ENCODE assay signal across 23 cellular contexts in the genomic region with DNA sequence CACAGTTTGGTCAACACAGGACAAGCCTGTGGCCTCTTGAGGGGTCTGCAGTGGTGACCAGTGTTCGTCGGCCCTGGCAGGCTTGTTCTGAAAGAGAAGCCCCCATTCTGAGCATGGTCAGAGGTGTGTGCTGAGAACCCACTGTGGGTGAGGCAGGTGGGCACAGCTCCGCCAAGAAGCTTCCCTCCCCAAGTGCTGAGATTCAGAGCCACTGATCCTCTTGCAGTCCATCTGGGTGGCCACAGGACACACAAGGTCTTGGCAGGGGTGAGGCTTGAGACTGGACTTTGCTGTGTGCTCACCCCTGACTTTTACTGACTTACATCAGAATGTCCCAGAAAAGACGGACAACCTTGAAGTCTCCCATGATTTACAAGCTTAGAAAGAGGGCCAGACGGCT. TPM values are rescaled to one million over a fixed set of nuclear protein-coding genes. Genes with fewer than 3 reads are reported as not detected.
DNase-seq lines count a peak whose midpoint lies in the region; ATAC-seq, FAIRE-seq and TF ChIP-seq lines count a peak whose summit lies in the region.
"Had no signal": no experiment of that assay in that cellular context is flagged by ENCODE, and none has a peak within 500 bp of the region (broad histone marks: within the 10 kb centered on the region; RNA-seq: fewer than 3 reads in every experiment).

No MANE protein-coding gene starts in this region.

- H2AFZ ChIP-seq in HepG2 (ENCODE audit: low read length) = no peak overlapping the region
- H2AFZ ChIP-seq: hepatocyte, parathyroid adenoma had no signal

- TF ChIP-seq EP300 in HepG2 (IDR thresholded peaks at IDR 0.05; ENCODE audit: low read depth in 2 of 2, low read length in 2 of 2) (no peak), HepG2 (CRISPR knock-in tag; IDR thresholded peaks at IDR 0.05; ENCODE audit: borderline replicate concordance) (no peak)

- no peaks in the 10 kb centered on the region for H3K9me3 Mint-ChIP-seq in CD8-positive, alpha-beta T cell
- no peaks in the 10 kb centered on the region for H3K9me3 Mint-ChIP-seq in WTC11
- H3K9me3 Mint-ChIP-seq: activated T-cell treated with anti-CD3 and anti-CD28 coated beads, Interleukin-2, amount 50 U/mL, for 4 hours; brain; naive thymus-derived CD4-positive, alpha-beta T cell had no signal

- H3K27ac Mint-ChIP-seq in CD8-positive, alpha-beta T cell = peak overlapping the region; percentile 67
- peak overlapping the region; percentile 47; the same call in 1 of the 2 replicates for H3K27ac Mint-ChIP-seq in WTC11

- TF ChIP-seq CTCF in CD8-positive, alpha-beta T cell (IDR thresholded peaks at IDR 0.05) = no peak
- no peak for TF ChIP-seq CTCF in WTC11 (IDR thresholded peaks at IDR 0.05)
- TF ChIP-seq CTCF in HepG2 (CRISPR knock-in tag; IDR thresholded peaks at IDR 0.05) = no peak
- TF ChIP-seq CTCF in spleen (IDR thresholded peaks at IDR 0.05 in 8 of 11, conservative IDR thresholded peaks at IDR 0.05 in 3 of 11) = no peak

- no peak for TF ChIP-seq POLR2A in HepG2 (IDR thresholded peaks at IDR 0.05; ENCODE audit: insufficient read depth in 1 of 2, low read depth in 2 of 2, low read length in 2 of 2)
- TF ChIP-seq POLR2A in spleen (IDR thresholded peaks at IDR 0.05) = no peak

- no peak for TF ChIP-seq RAD21 in HepG2 (CRISPR knock-in tag; IDR thresholded peaks at IDR 0.05)

- in situ Hi-C loops in HepG2 (cut with HindIII; ENCODE audit: extremely low pct_ligation_motif_present, low pct_unique_long_range_greater_than_20kb) = no loop called here

- no peak for ATAC-seq in CD8-positive, alpha-beta T cell
- ATAC-seq in WTC11 (no peak), HepG2 (no peak), GM21529 (IDR thresholded peaks at IDR 0.05; ENCODE audit: unreplicated experiment) (no peak), HG02623 (IDR thresholded peaks at IDR 0.05; ENCODE audit: unreplicated experiment) (no peak)
- ATAC-seq: activated T-cell treated with anti-CD3 and anti-CD28 coated beads, Interleukin-2, amount 50 U/mL, for 4 hours; naive thymus-derived CD4-positive, alpha-beta T cell; stimulated activated naive CD8-positive, alpha-beta T cell treated with anti-CD3 and anti-CD28 coated beads, Interleukin-15, Interleukin-2, amounts not matched to agents 100 U/mL and 50 U/mL, for 24 hours had no signal

- FAIRE-seq in HepG2 (lab: Jason Lieb, UNC) = no peak
- FAIRE-seq: GM18507 had no signal

- CTCF ChIA-PET in CD8-positive, alpha-beta T cell (lab: Charles Lee) = no interaction called here
- CTCF ChIA-PET in WTC11 (lab: Charles Lee) = no interaction called here
- CTCF ChIA-PET in HepG2 (lab: Yijun Ruan, JAX; ENCODE audit: low intra/inter-chr PET ratio, low total read pairs) = no interaction called here

- H4K20me1 ChIP-seq in HepG2 (ENCODE audit: insufficient read depth, low read length) = peaks cover 1% of the 10 kb centered on the region; the same call in 1 of the 2 replicates

- no peak for DNase-seq in CD8-positive, alpha-beta T cell
- DNase-seq in WTC11 (ENCODE audit: low spot score) (no peak), HepG2 (ENCODE audit: low spot score) (no peak), spleen (peak; percentile 28), A172 (ENCODE audit: low spot score) (no peak), cerebellar cortex (ENCODE audit: low spot score) (no peak)
- DNase-seq: activated CD4-positive, alpha-beta T cell treated with anti-CD3 and anti-CD28 coated beads for 1 hour; activated T-cell treated with anti-CD3 and anti-CD28 coated beads, Interleukin-2, amount 50 U/mL, for 4 hours; mammary epithelial cell; MM.1S; naive thymus-derived CD4-positive, alpha-beta T cell; NCI-H1436 treated with DMSO at 0.1 percent for 48 hours; NCI-H526; stimulated activated CD4-positive, alpha-beta T cell treated with anti-CD3 and anti-CD28 coated beads, Interleukin-2, amount 100 ng/mL, for 24 hours; stimulated activated naive CD8-positive, alpha-beta T cell treated with anti-CD3 and anti-CD28 coated beads, Interleukin-15, Interleukin-2, amounts not matched to agents 100 U/mL and 50 U/mL, for 24 hours; thyroid gland had no signal

- H3K9ac ChIP-seq in HepG2 (ENCODE audit: insufficient read depth, low read depth, low read length) = no peak overlapping the region
- H3K9ac ChIP-seq: parathyroid adenoma had no signal

- H3K27me3 ChIP-seq in CD8-positive, alpha-beta T cell (ENCODE audit: insufficient read depth, low read length) = no peaks in the 10 kb centered on the region
- H3K27me3 ChIP-seq in HepG2 (ENCODE audit: control insufficient read depth in 1 of 2, insufficient read depth in 2 of 2, low read length in 2 of 2) = no peaks in the 10 kb centered on the region
- H3K27me3 ChIP-seq in spleen (replicated peaks in 1 of 7) = no peaks in the 10 kb centered on the region
- H3K27me3 ChIP-seq: hepatocyte, thyroid gland had no signal

- no TSS peak for BruUV-seq in HepG2 (replicated peaks; lab: Mats Ljungman, UMichigan)

- no peaks in the 10 kb centered on the region for H3K9me3 ChIP-seq in CD8-positive, alpha-beta T cell (ENCODE audit: low read length)
- H3K9me3 ChIP-seq in HepG2 (ENCODE audit: low read length) = no peaks in the 10 kb centered on the region
- no peaks in the 10 kb centered on the region for H3K9me3 ChIP-seq in spleen
- H3K9me3 ChIP-seq: thyroid gland had no signal

- no peaks in the 10 kb centered on the region for H3K27me3 Mint-ChIP-seq in CD8-positive, alpha-beta T cell (ENCODE audit: low read depth)
- no peaks in the 10 kb centered on the region for H3K27me3 Mint-ChIP-seq in WTC11 (ENCODE audit: low read depth)
- H3K27me3 Mint-ChIP-seq: brain; naive thymus-derived CD4-positive, alpha-beta T cell had no signal

- H3K4me2 ChIP-seq in HepG2 (ENCODE audit: low read depth, low read length) = no peak overlapping the region
- H3K4me2 ChIP-seq: hepatocyte had no signal

- POLR2A ChIA-PET in CD8-positive, alpha-beta T cell (lab: Charles Lee) = no interaction called here
- POLR2A ChIA-PET in WTC11 (lab: Charles Lee) = no interaction called here
- POLR2A ChIA-PET in HepG2 (lab: Yijun Ruan, JAX) = no interaction called here

- peaks cover 16% of the 10 kb centered on the region for H3K4me1 ChIP-seq in CD8-positive, alpha-beta T cell (ENCODE audit: insufficient read depth, low read length)
- H3K4me1 ChIP-seq in HepG2 (ENCODE audit: insufficient read depth, low read length) (no peaks in the 10 kb centered on the region), spleen (peaks cover 27 to 99% (median 71%) of the 10 kb centered on the region in 6 donors)

- peaks cover 37% of the 10 kb centered on the region for H3K79me2 ChIP-seq in HepG2 (ENCODE audit: insufficient read depth, low read length)

- H3K36me3 Mint-ChIP-seq in CD8-positive, alpha-beta T cell = peaks cover 17% of the 10 kb centered on the region
- H3K36me3 Mint-ChIP-seq in WTC11 = 0 out of 2 replicates have a peak, but pooled peaks cover 3% of the 10 kb centered on the region

- H3K4me3 Mint-ChIP-seq in CD8-positive, alpha-beta T cell = no peak overlapping the region
- no peak overlapping the region for H3K4me3 Mint-ChIP-seq in WTC11
- H3K4me3 Mint-ChIP-seq: activated T-cell treated with anti-CD3 and anti-CD28 coated beads, Interleukin-2, amount 50 U/mL, for 4 hours; brain; naive thymus-derived CD4-positive, alpha-beta T cell had no signal

- WGBS in HepG2 (ENCODE audit: low lambda C conversion rate) = 100% methylated on average over 4 of the region's 5 CpGs
- WGBS in spleen, 5 donors = 75 to 93% (median 88%) methylated on average over 2 to 5 of the region's 5 CpGs

- intact Hi-C loops in CD8-positive, alpha-beta T cell (cut with DNase I, micrococcal nuclease) = no loop called here
- intact Hi-C loops in HepG2 (cut with micrococcal nuclease; ENCODE audit: unreplicated experiment) = no loop called here
- intact Hi-C loops in spleen (cut with DNase I; ENCODE audit: low total_unique reads) = no loop called here

- no peaks in the 10 kb centered on the region for H3K36me3 ChIP-seq in CD8-positive, alpha-beta T cell (ENCODE audit: insufficient read depth, low read length)
- H3K36me3 ChIP-seq in HepG2 (replicated peaks in 1 of 2; ENCODE audit: control insufficient read depth in 1 of 2, insufficient read depth in 2 of 2, low read length in 2 of 2) (peaks cover 4 to 6% of the 10 kb centered on the region in 2 experiments; a peak in 2 of 5 replicates), spleen (peaks cover 0 to 33% (median 7%) of the 10 kb centered on the region in 6 donors)

- no peak overlapping the region for H3K27ac ChIP-seq in CD8-positive, alpha-beta T cell (ENCODE audit: low read depth, low read length)
- H3K27ac ChIP-seq in HepG2 (ENCODE audit: extremely low read length, insufficient read depth, low read length) = no peak overlapping the region
- H3K27ac ChIP-seq in spleen = peak overlapping the region in 1 of 8 donors; percentile 24
- H3K27ac ChIP-seq: hepatocyte, parathyroid adenoma, thyroid gland had no signal

- peaks cover 56% of the 10 kb centered on the region for H3K4me1 Mint-ChIP-seq in CD8-positive, alpha-beta T cell (ENCODE audit: low read depth)
- peaks cover 3% of the 10 kb centered on the region; the same call in 1 of the 2 replicates for H3K4me1 Mint-ChIP-seq in WTC11

- no peak overlapping the region for H3K4me3 ChIP-seq in CD8-positive, alpha-beta T cell (ENCODE audit: low read depth, low read length)
- H3K4me3 ChIP-seq in HepG2 (replicated peaks in 1 of 3; ENCODE audit: insufficient read depth in 1 of 3, low read depth in 2 of 3, low read length in 3 of 3) = no peak overlapping the region
- H3K4me3 ChIP-seq in spleen = no peak overlapping the region
- H3K4me3 ChIP-seq: coronary artery, hepatocyte, thyroid gland had no signal

RNA-seq across cellular contexts. Expression of a gene that starts 18.7 kb away (rescaled TPM):
- total RNA-seq in CD8-positive, alpha-beta T cell = 100 to 1,000 TPM; 146 to 149 TPM
- 127 to 140 TPM (median 136 TPM) in 3 replicates for total RNA-seq in WTC11 (2021)
- 43.6 and 50.2 TPM in 2 replicates for total RNA-seq in HepG2 (2016; rRNA removed; fragmentation: Illumina TruSeq; extraction: Trizol)
- 15.5 and 22.4 TPM in 2 replicates for total RNA-seq in HepG2 (2016; cell fraction: cytosol; rRNA removed; fragmentation: Illumina TruSeq; extraction: Trizol; ENCODE audit: low read depth)
- total RNA-seq in HepG2 (2016; cell fraction: insoluble cytoplasmic fraction; rRNA removed; fragmentation: Illumina TruSeq; extraction: Trizol) = 35.4 and 49.2 TPM in 2 replicates
- total RNA-seq in HepG2 (2016; cell fraction: membrane; rRNA removed; fragmentation: Illumina TruSeq; extraction: Trizol) = 44.2 and 45.8 TPM in 2 replicates
- total RNA-seq in HepG2 (2016; cell fraction: nucleus; rRNA removed; fragmentation: Illumina TruSeq; extraction: Trizol) = 44.0 and 52.2 TPM in 2 replicates
- polyA plus RNA-seq in HepG2 (2011; rRNA removed) = 42.9 and 52.4 TPM in 2 replicates
- 27.7 and 33.6 TPM in 2 replicates for polyA plus RNA-seq in HepG2 (2011; cell fraction: cytosol; rRNA removed)
- 64.4 and 73.7 TPM in 2 replicates for polyA plus RNA-seq in HepG2 (2011; cell fraction: nucleus; rRNA removed)
- polyA plus RNA-seq in HepG2 (2012) = 45.3 and 47.7 TPM in 2 replicates
- 21.2 and 23.7 TPM in 2 replicates for polyA plus RNA-seq in HepG2 (2016; cell fraction: cytosol; fragmentation: Illumina TruSeq; extraction: Trizol; ENCODE audit: low read depth)
- polyA plus RNA-seq in HepG2 (2016; cell fraction: insoluble cytoplasmic fraction; fragmentation: Illumina TruSeq; extraction: Trizol; ENCODE audit: low read depth) = 54.0 and 64.3 TPM in 2 replicates
- 40.8 and 46.7 TPM in 2 replicates for polyA plus RNA-seq in HepG2 (2016; cell fraction: membrane; fragmentation: Illumina TruSeq; extraction: Trizol; ENCODE audit: low read depth)
- polyA plus RNA-seq in HepG2 (2016; cell fraction: nucleus; fragmentation: Illumina TruSeq; extraction: Trizol; ENCODE audit: insufficient read depth, low read depth) = 98.9 and 100 TPM in 2 replicates
- 85.4 and 275 TPM in 2 replicates for polyA minus RNA-seq in HepG2 (2011; rRNA and poly(A)+ RNA removed; ENCODE audit: low replicate concordance)
- polyA minus RNA-seq in HepG2 (2011; cell fraction: cytosol; rRNA and poly(A)+ RNA removed) = 31.4 and 37.0 TPM in 2 replicates
- polyA minus RNA-seq in HepG2 (2011; cell fraction: nucleus; rRNA and poly(A)+ RNA removed) = 58.5 and 70.9 TPM in 2 replicates
- total RNA-seq in spleen = 100 to 1,000 TPM; 120 to 309 (median 197) TPM
- 100 to 1,000 TPM in 1 of 3 donors, 10 to 100 TPM in 2; 52.3 to 114 (median 83.0) TPM for polyA plus RNA-seq in spleen
- 295 and 299 TPM in 2 replicates for total RNA-seq in A172 (2014; rRNA removed; shearing (Covaris generic))
